In the genomic region with DNA sequence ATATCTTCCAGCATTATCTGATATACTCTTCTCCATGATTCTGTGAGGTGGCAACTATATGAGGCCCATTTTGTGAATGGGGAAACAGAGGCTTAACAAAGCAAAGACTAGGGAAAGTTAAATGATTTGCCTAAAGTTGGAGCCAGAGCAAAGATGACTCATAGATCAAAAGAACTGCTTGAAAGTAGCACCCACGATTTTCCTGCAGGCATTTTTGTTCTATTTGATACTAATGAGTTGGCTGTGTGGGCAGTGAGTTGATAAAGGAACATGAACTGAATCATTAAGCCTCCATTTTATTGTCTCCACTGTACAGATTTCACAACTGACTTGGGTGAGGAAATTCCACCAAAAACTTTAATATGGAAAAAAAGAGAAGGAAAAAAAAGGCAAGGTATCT, we compare ENCODE assay signal across 21 cellular contexts.
DNase-seq lines count a peak whose midpoint lies in the region; ATAC-seq and TF ChIP-seq lines count a peak whose summit lies in the region.
"Had no signal": no experiment of that assay in that cellular context is flagged by ENCODE, and none has a peak within 500 bp of the region (broad histone marks: within the 10 kb centered on the region; RNA-seq: fewer than 3 reads in every experiment).

No MANE protein-coding gene starts in this region.

- DNase-seq in EH (ENCODE audit: low read depth) (peak; percentile 36), RPMI7951 (ENCODE audit: low read depth) (peak; percentile 71), choroid plexus epithelial cell (ENCODE audit: low read depth) (peak; percentile 13), lung (ENCODE audit: low spot score) (no peak), NCI-H526 treated with DMSO at 0.1 percent for 48 hours (lab: John Stamatoyannopoulos, UW) (no peak), GM13977 (ENCODE audit: low spot score) (no peak)
- DNase-seq: activated CD4-positive, CD25-positive, alpha-beta regulatory T cell; activated CD8-positive, alpha-beta T cell treated with anti-CD3 and anti-CD28 coated beads for 36 hours; activated naive CD4-positive, alpha-beta T cell treated with anti-CD3 and anti-CD28 coated beads, Interleukin-2, amount 50 U/mL, for 16 hours; activated T-cell treated with anti-CD3 and anti-CD28 coated beads, Interleukin-2, amount 50 U/mL, for 24 hours; body of pancreas; CD4-positive, alpha-beta memory T cell; glutamatergic neuron; NCI-H1436 treated with DMSO at 0.1 percent for 48 hours; NCI-H774; retina; SJCRH30; stimulated activated CD4-positive, alpha-beta T cell treated with anti-CD3 and anti-CD28 coated beads, Interleukin-15, amount 100 ng/mL, for 24 hours; T-helper 17 cell had no signal

- no peaks in the 10 kb centered on the region for H3K4me1 ChIP-seq in lung (ENCODE audit: control insufficient read depth in 2 of 2, insufficient read depth in 2 of 2, low read length in 2 of 2)
- H3K4me1 ChIP-seq: body of pancreas, SJCRH30 had no signal

- H3K9me3 ChIP-seq in lung (ENCODE audit: control insufficient read depth in 2 of 2, insufficient read depth in 1 of 2, low read length in 1 of 2) = no peaks in the 10 kb centered on the region
- H3K9me3 ChIP-seq: body of pancreas, SJCRH30 had no signal

- H3K4me3 ChIP-seq in choroid plexus epithelial cell (ENCODE audit: low read depth, low read length) (no peak overlapping the region), lung (no peak overlapping the region)
- H3K4me3 ChIP-seq: body of pancreas, SJCRH30 had no signal

- 24 to 58% methylated on average over 1 of the region's 1 CpG for WGBS in lung, 2 donors

- H3K27ac ChIP-seq in lung (ENCODE audit: low read depth in 1 of 2, low read length in 1 of 2) = no peak overlapping the region
- H3K27ac ChIP-seq: body of pancreas, SJCRH30 had no signal

- peak; percentile 62 for ATAC-seq in lung (ENCODE audit: insufficient read depth, low FRiP score)
- ATAC-seq in GM18868 (IDR thresholded peaks at IDR 0.05; ENCODE audit: unreplicated experiment) = no peak
- no peak for ATAC-seq in HG03025 (IDR thresholded peaks at IDR 0.05; ENCODE audit: low FRiP score, unreplicated experiment)
- ATAC-seq: activated CD8-positive, alpha-beta T cell treated with anti-CD3 and anti-CD28 coated beads for 36 hours; body of pancreas; T-helper 17 cell had no signal

- in situ Hi-C loops in GM13977 (cut with MboI; ENCODE audit: low pct_unique_long_range_greater_than_20kb, low sequenced_read_pairs, unreplicated experiment) = no loop called here

- TF ChIP-seq CTCF in choroid plexus epithelial cell (conservative IDR thresholded peaks at IDR 0.05; ENCODE audit: low read depth, low read length) (no peak), lung (IDR thresholded peaks at IDR 0.05; ENCODE audit: control extremely low read depth, extremely low read depth) (no peak), GM13977 (IDR thresholded peaks at IDR 0.05; ENCODE audit: extremely low read depth, insufficient read depth, missing control alignments) (no peak)

- H3K27me3 ChIP-seq in lung (ENCODE audit: control insufficient read depth, insufficient read depth) = no peaks in the 10 kb centered on the region
- H3K27me3 ChIP-seq: body of pancreas, SJCRH30 had no signal

- H3K36me3 ChIP-seq in lung (ENCODE audit: control insufficient read depth in 2 of 2, insufficient read depth in 2 of 2, low read length in 2 of 2) = no peaks in the 10 kb centered on the region
- H3K36me3 ChIP-seq: SJCRH30 had no signal

Comparison
In these comparisons a context has a peak if more than half of its experiments do, and no peak if none do; other contexts are left out.
1. DNase-seq: peak in EH (single experiment), RPMI7951 (single experiment) and choroid plexus epithelial cell (single experiment); none in lung (single experiment), NCI-H526 treated with DMSO at 0.1 percent for 48 hours (single experiment) and GM13977 (single experiment).